Comparison of ENCODE assay signal across 2 cellular contexts in the genomic region with DNA sequence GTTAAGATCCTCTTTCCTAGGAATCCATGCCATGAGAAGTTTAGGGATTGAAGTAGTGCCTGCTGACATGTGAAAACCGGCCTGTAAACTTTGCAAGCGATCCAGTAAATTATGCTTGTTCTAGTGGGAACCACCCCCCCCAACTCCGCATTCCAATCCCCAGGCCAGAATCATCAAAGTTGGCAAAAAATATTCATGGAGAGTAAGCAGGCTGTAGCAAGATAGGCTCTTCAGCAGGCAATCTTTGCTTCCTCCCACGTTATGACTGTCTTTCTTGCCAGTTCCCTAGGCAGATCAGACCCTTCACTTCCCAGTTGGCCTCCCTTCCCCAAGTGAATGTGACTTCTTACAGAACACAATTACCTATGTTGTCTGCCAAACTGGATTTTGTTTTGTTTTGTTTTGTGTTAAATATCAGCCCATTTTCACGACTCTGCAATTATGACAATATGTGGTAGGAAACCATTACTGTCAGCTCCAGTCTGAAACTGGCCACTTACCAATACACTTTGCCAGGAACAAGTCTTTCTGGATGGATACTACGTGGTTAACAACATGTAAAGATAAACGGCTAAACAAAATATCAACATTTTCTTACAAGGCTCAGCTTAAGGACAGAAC.
TF ChIP-seq lines count a peak whose summit lies in the region.

No MANE protein-coding gene starts in this region.

TF ChIP-seq in WTC11, 78 proteins besides CTCF, POLR2A, EP300 and RAD21 (continued from another document):
- TF ChIP-seq, protein P1, sequence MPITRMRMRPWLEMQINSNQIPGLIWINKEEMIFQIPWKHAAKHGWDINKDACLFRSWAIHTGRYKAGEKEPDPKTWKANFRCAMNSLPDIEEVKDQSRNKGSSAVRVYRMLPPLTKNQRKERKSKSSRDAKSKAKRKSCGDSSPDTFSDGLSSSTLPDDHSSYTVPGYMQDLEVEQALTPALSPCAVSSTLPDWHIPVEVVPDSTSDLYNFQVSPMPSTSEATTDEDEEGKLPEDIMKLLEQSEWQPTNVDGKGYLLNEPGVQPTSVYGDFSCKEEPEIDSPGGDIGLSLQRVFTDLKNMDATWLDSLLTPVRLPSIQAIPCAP (CRISPR knock-in tag; IDR thresholded peaks at IDR 0.05): no peak
- TF ChIP-seq, protein P2, sequence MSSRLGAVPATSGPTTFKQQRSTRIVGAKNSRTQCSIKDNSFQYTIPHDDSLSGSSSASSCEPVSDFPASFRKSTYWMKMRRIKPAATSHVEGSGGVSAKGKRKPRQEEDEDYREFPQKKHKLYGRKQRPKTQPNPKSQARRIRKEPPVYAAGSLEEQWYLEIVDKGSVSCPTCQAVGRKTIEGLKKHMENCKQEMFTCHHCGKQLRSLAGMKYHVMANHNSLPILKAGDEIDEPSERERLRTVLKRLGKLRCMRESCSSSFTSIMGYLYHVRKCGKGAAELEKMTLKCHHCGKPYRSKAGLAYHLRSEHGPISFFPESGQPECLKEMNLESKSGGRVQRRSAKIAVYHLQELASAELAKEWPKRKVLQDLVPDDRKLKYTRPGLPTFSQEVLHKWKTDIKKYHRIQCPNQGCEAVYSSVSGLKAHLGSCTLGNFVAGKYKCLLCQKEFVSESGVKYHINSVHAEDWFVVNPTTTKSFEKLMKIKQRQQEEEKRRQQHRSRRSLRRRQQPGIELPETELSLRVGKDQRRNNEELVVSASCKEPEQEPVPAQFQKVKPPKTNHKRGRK (CRISPR knock-in tag; IDR thresholded peaks at IDR 0.05; ENCODE audit: borderline replicate concordance): no peak
- no peak for TF ChIP-seq SMAD4 (CRISPR knock-in tag; IDR thresholded peaks at IDR 0.05)
- TF ChIP-seq, protein P3, sequence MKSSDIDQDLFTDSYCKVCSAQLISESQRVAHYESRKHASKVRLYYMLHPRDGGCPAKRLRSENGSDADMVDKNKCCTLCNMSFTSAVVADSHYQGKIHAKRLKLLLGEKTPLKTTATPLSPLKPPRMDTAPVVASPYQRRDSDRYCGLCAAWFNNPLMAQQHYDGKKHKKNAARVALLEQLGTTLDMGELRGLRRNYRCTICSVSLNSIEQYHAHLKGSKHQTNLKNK (CRISPR knock-in tag; IDR thresholded peaks at IDR 0.05): no peak
- TF ChIP-seq ETV6 (CRISPR knock-in tag; IDR thresholded peaks at IDR 0.05): no peak
- no peak for TF ChIP-seq ATF1 (CRISPR knock-in tag; IDR thresholded peaks at IDR 0.05)
- no peak for TF ChIP-seq CREM (CRISPR knock-in tag; IDR thresholded peaks at IDR 0.05)
- TF ChIP-seq JAZF1 (CRISPR knock-in tag; IDR thresholded peaks at IDR 0.05): no peak
- TF ChIP-seq FOXJ3 (CRISPR knock-in tag; IDR thresholded peaks at IDR 0.05; ENCODE audit: borderline replicate concordance): no peak
- TF ChIP-seq ZNF423 (CRISPR knock-in tag; IDR thresholded peaks at IDR 0.05): no peak
- TF ChIP-seq NR1H2 (CRISPR knock-in tag; IDR thresholded peaks at IDR 0.05): no peak
- TF ChIP-seq, protein P4, sequence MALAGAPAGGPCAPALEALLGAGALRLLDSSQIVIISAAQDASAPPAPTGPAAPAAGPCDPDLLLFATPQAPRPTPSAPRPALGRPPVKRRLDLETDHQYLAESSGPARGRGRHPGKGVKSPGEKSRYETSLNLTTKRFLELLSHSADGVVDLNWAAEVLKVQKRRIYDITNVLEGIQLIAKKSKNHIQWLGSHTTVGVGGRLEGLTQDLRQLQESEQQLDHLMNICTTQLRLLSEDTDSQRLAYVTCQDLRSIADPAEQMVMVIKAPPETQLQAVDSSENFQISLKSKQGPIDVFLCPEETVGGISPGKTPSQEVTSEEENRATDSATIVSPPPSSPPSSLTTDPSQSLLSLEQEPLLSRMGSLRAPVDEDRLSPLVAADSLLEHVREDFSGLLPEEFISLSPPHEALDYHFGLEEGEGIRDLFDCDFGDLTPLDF (CRISPR knock-in tag; IDR thresholded peaks at IDR 0.05): no peak
- no peak for TF ChIP-seq ZNF416 (CRISPR knock-in tag; IDR thresholded peaks at IDR 0.05)
- TF ChIP-seq, protein P5, sequence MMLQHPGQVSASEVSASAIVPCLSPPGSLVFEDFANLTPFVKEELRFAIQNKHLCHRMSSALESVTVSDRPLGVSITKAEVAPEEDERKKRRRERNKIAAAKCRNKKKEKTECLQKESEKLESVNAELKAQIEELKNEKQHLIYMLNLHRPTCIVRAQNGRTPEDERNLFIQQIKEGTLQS (CRISPR knock-in tag; conservative IDR thresholded peaks at IDR 0.05): no peak
- no peak for TF ChIP-seq FOXP1 (CRISPR knock-in tag; IDR thresholded peaks at IDR 0.05; ENCODE audit: borderline replicate concordance)
- TF ChIP-seq, protein P6, sequence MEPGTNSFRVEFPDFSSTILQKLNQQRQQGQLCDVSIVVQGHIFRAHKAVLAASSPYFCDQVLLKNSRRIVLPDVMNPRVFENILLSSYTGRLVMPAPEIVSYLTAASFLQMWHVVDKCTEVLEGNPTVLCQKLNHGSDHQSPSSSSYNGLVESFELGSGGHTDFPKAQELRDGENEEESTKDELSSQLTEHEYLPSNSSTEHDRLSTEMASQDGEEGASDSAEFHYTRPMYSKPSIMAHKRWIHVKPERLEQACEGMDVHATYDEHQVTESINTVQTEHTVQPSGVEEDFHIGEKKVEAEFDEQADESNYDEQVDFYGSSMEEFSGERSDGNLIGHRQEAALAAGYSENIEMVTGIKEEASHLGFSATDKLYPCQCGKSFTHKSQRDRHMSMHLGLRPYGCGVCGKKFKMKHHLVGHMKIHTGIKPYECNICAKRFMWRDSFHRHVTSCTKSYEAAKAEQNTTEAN (CRISPR knock-in tag; IDR thresholded peaks at IDR 0.05): no peak
- TF ChIP-seq, protein P7, sequence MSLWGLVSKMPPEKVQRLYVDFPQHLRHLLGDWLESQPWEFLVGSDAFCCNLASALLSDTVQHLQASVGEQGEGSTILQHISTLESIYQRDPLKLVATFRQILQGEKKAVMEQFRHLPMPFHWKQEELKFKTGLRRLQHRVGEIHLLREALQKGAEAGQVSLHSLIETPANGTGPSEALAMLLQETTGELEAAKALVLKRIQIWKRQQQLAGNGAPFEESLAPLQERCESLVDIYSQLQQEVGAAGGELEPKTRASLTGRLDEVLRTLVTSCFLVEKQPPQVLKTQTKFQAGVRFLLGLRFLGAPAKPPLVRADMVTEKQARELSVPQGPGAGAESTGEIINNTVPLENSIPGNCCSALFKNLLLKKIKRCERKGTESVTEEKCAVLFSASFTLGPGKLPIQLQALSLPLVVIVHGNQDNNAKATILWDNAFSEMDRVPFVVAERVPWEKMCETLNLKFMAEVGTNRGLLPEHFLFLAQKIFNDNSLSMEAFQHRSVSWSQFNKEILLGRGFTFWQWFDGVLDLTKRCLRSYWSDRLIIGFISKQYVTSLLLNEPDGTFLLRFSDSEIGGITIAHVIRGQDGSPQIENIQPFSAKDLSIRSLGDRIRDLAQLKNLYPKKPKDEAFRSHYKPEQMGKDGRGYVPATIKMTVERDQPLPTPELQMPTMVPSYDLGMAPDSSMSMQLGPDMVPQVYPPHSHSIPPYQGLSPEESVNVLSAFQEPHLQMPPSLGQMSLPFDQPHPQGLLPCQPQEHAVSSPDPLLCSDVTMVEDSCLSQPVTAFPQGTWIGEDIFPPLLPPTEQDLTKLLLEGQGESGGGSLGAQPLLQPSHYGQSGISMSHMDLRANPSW (CRISPR knock-in tag; conservative IDR thresholded peaks at IDR 0.05; ENCODE audit: low read depth): no peak

TF ChIP-seq in SK-N-SH, 30 proteins besides CTCF, POLR2A, EP300 and RAD21 (continued from another document):
- TF ChIP-seq, protein P8, sequence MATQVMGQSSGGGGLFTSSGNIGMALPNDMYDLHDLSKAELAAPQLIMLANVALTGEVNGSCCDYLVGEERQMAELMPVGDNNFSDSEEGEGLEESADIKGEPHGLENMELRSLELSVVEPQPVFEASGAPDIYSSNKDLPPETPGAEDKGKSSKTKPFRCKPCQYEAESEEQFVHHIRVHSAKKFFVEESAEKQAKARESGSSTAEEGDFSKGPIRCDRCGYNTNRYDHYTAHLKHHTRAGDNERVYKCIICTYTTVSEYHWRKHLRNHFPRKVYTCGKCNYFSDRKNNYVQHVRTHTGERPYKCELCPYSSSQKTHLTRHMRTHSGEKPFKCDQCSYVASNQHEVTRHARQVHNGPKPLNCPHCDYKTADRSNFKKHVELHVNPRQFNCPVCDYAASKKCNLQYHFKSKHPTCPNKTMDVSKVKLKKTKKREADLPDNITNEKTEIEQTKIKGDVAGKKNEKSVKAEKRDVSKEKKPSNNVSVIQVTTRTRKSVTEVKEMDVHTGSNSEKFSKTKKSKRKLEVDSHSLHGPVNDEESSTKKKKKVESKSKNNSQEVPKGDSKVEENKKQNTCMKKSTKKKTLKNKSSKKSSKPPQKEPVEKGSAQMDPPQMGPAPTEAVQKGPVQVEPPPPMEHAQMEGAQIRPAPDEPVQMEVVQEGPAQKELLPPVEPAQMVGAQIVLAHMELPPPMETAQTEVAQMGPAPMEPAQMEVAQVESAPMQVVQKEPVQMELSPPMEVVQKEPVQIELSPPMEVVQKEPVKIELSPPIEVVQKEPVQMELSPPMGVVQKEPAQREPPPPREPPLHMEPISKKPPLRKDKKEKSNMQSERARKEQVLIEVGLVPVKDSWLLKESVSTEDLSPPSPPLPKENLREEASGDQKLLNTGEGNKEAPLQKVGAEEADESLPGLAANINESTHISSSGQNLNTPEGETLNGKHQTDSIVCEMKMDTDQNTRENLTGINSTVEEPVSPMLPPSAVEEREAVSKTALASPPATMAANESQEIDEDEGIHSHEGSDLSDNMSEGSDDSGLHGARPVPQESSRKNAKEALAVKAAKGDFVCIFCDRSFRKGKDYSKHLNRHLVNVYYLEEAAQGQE (IDR thresholded peaks at IDR 0.05; ENCODE audit: low read depth, low read length): no peak
